ENCODE assay signal across 1 cellular context in genomic region chr3:165259518-165260193, GRCh38.
TF ChIP-seq lines count a peak whose summit lies in the region.

No MANE protein-coding gene starts in this region.

TF ChIP-seq in GM23338, 12 proteins besides CTCF, POLR2A, EP300 and RAD21:
- TF ChIP-seq REST (IDR thresholded peaks at IDR 0.05; ENCODE audit: unreplicated experiment) = no peak
- TF ChIP-seq CREB1 (CRISPR knock-in tag; IDR thresholded peaks at IDR 0.05; ENCODE audit: low read depth) = no peak
- no peak for TF ChIP-seq JUNB (IDR thresholded peaks at IDR 0.05; ENCODE audit: unreplicated experiment)
- TF ChIP-seq STAT1 (IDR thresholded peaks at IDR 0.05; ENCODE audit: unreplicated experiment) = no peak
